In the genomic region with DNA sequence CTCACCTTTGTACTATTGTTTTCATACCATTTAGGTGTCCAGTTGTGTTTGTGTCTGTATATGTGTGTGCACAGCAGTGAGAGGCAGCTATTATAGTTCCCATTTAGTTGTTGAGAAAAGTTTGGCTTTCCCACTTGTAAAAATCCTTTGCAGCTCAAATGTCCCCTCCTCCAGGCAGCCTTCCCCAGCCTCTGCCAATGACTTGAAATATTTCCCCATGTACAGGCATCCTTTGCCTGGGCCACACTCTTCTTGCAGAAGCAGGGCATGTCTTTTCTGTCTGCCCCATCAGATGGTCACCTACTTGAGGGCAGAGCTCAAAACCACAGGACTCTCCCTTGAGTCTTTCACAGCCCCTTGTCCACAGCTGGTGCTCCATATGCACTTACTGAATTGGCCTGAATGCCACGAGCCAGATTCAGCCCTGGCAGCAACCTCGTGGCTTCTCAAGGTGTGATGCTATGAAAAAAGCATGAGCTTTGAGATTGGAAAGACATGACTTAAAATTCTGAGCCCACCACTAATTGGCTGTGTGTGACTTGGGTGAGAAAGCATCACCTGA, we compare ENCODE assay signal across 16 cellular contexts. TPM values are rescaled to one million over a fixed set of nuclear protein-coding genes. Genes with fewer than 3 reads are reported as not detected.
DNase-seq lines count a peak whose midpoint lies in the region; ATAC-seq and TF ChIP-seq lines count a peak whose summit lies in the region.
"Had no signal": no experiment of that assay in that cellular context is flagged by ENCODE, and none has a peak within 500 bp of the region (broad histone marks: within the 10 kb centered on the region; RNA-seq: fewer than 3 reads in every experiment).

No MANE protein-coding gene starts in this region.

- peaks cover 65% of the 10 kb centered on the region for H3K4me1 ChIP-seq in Panc1 (ENCODE audit: control insufficient read depth, insufficient read depth, low read length)
- H3K4me1 ChIP-seq in suprapubic skin: peaks cover 8% of the 10 kb centered on the region

- H3K27me3 Mint-ChIP-seq in activated T-helper 2 cell treated with anti-CD3 and anti-CD28 coated beads, Interferon-gamma antibody, Interleukin-2, Interleukin-4, amounts not matched to agents 10 μg/mL and 5 μg/mL and 100 μg/mL, durations not matched to agents 14 hours and 24 hours and 36 hours (ENCODE audit: low read depth): peaks cover 31% of the 10 kb centered on the region

- TF ChIP-seq EP300 in suprapubic skin (IDR thresholded peaks at IDR 0.05): no peak

- TF ChIP-seq CTCF in Panc1 (IDR thresholded peaks at IDR 0.05) (no peak), suprapubic skin (IDR thresholded peaks at IDR 0.05) (no peak)

- in situ Hi-C loops in Panc1 (cut with HindIII; ENCODE audit: low pct_unique_long_range_greater_than_20kb, low sequenced_read_pairs): no loop called here

- no peak overlapping the region for H3K4me3 Mint-ChIP-seq in activated T-helper 2 cell treated with anti-CD3 and anti-CD28 coated beads, Interferon-gamma antibody, Interleukin-2, Interleukin-4, amounts not matched to agents 10 μg/mL and 5 μg/mL and 100 μg/mL, durations not matched to agents 14 hours and 24 hours and 36 hours (ENCODE audit: low read depth)
- H3K4me3 Mint-ChIP-seq: CD14-positive monocyte had no signal

- peaks cover 19% of the 10 kb centered on the region for H3K4me1 Mint-ChIP-seq in activated T-helper 2 cell treated with anti-CD3 and anti-CD28 coated beads, Interferon-gamma antibody, Interleukin-2, Interleukin-4, amounts not matched to agents 10 μg/mL and 5 μg/mL and 100 μg/mL, durations not matched to agents 14 hours and 24 hours and 36 hours (ENCODE audit: low read depth)

- H3K36me3 ChIP-seq in Panc1 (ENCODE audit: control insufficient read depth, insufficient read depth, low read length) (no peaks in the 10 kb centered on the region), suprapubic skin (no peaks in the 10 kb centered on the region)
- H3K36me3 ChIP-seq: SJSA1 had no signal

- POLR2A ChIA-PET in Panc1 (lab: Charles Lee): interaction anchor here (1.7 kb wide), 1 partner anchor 36 kb away, joined by 4 read pairs; no protein-coding TSS in a partner anchor

- peak overlapping the region; percentile 40 for H3K27ac ChIP-seq in Panc1 (ENCODE audit: low read length)
- no peak overlapping the region for H3K27ac ChIP-seq in suprapubic skin
- H3K27ac ChIP-seq: HL-60, RWPE1, SJSA1 had no signal

- ATAC-seq in Panc1: no peak
- no peak for ATAC-seq in GM18498 (IDR thresholded peaks at IDR 0.05; ENCODE audit: unreplicated experiment)
- ATAC-seq in left cardiac atrium: no peak

- CTCF ChIA-PET in Panc1 (lab: Charles Lee): no interaction called here

- H3K36me3 Mint-ChIP-seq in activated T-helper 2 cell treated with anti-CD3 and anti-CD28 coated beads, Interferon-gamma antibody, Interleukin-2, Interleukin-4, amounts not matched to agents 10 μg/mL and 5 μg/mL and 100 μg/mL, durations not matched to agents 14 hours and 24 hours and 36 hours (ENCODE audit: low read depth): no peaks in the 10 kb centered on the region
- H3K36me3 Mint-ChIP-seq: CD14-positive monocyte had no signal

- BruUV-seq in Panc1 (replicated peaks; lab: Mats Ljungman, UMichigan): no TSS peak

- H3K9me3 ChIP-seq in Panc1 (ENCODE audit: control insufficient read depth, insufficient read depth, low read depth, low read length): no peaks in the 10 kb centered on the region
- H3K9me3 ChIP-seq in suprapubic skin: no peaks in the 10 kb centered on the region
- H3K9me3 ChIP-seq: SJSA1 had no signal

- no peak overlapping the region for H3K27ac Mint-ChIP-seq in activated T-helper 2 cell treated with anti-CD3 and anti-CD28 coated beads, Interferon-gamma antibody, Interleukin-2, Interleukin-4, amounts not matched to agents 10 μg/mL and 5 μg/mL and 100 μg/mL, durations not matched to agents 14 hours and 24 hours and 36 hours
- H3K27ac Mint-ChIP-seq: CD14-positive monocyte had no signal

- WGBS in suprapubic skin: 88% methylated on average over 2 of the region's 2 CpGs

- H3K27me3 ChIP-seq in Panc1 (ENCODE audit: control insufficient read depth, insufficient read depth, low read length): no peaks in the 10 kb centered on the region
- H3K27me3 ChIP-seq in suprapubic skin: no peaks in the 10 kb centered on the region
- H3K27me3 ChIP-seq: SJSA1 had no signal

- no peak for DNase-seq in Panc1 (ENCODE audit: low read depth, low spot score)
- DNase-seq in activated T-helper 2 cell treated with anti-CD3 and anti-CD28 coated beads, Interferon-gamma antibody, Interleukin-2, Interleukin-4, amounts not matched to agents 10 μg/mL and 5 μg/mL and 100 μg/mL, durations not matched to agents 14 hours and 24 hours and 36 hours (ENCODE audit: low spot score): peak; percentile 4
- DNase-seq in myocyte (ENCODE audit: low read depth): peak; percentile 60
- DNase-seq in suprapubic skin (ENCODE audit: low spot score in 2 of 2): peak; percentile 16 to 28
- DNase-seq in NAMALWA (ENCODE audit: low spot score): no peak
- DNase-seq in left cardiac atrium: no peak
- DNase-seq: COR-L47; H7; NCI-H187; NCI-H526 treated with DMSO at 0.1 percent for 48 hours; NK-92 treated with Interleukin-12 subunit alpha and Interleukin-12 subunit beta, amount 100 ng/mL, for 24 hours had no signal

- intact Hi-C loops in Panc1 (cut with micrococcal nuclease; ENCODE audit: unreplicated experiment) (no loop called here), left cardiac atrium (cut with DNase I) (no loop called here)
- intact Hi-C loops in activated T-helper 2 cell treated with anti-CD3 and anti-CD28 coated beads, Interferon-gamma antibody, Interleukin-2, Interleukin-4, amounts not matched to agents 10 μg/mL and 5 μg/mL and 100 μg/mL, durations not matched to agents 14 hours and 24 hours and 36 hours (cut with micrococcal nuclease): no loop called here

- no peak overlapping the region for H3K4me3 ChIP-seq in Panc1 (ENCODE audit: low read depth in 2 of 2, low read length in 2 of 2)
- H3K4me3 ChIP-seq in suprapubic skin: no peak overlapping the region
- H3K4me3 ChIP-seq: SJSA1 had no signal

- no peak for TF ChIP-seq POLR2A in suprapubic skin (IDR thresholded peaks at IDR 0.05)

- no peaks in the 10 kb centered on the region for H3K9me3 Mint-ChIP-seq in activated T-helper 2 cell treated with anti-CD3 and anti-CD28 coated beads, Interferon-gamma antibody, Interleukin-2, Interleukin-4, amounts not matched to agents 10 μg/mL and 5 μg/mL and 100 μg/mL, durations not matched to agents 14 hours and 24 hours and 36 hours
- H3K9me3 Mint-ChIP-seq: CD14-positive monocyte had no signal

RNA-seq across cellular contexts. Expression of a gene that starts 39.3 kb away (rescaled TPM):
- total RNA-seq in Panc1 (2021; ENCODE audit: unreplicated experiment) (69.8 TPM), myocyte (not detected in 2 replicates), suprapubic skin (10 to 100 TPM in 3 of 4 donors, 1 to 10 TPM in 1; 9.9 to 25.6 (median 15.8) TPM), left cardiac atrium (1 to 10 TPM in 1 of 2 donors, under 1 TPM in 1; 0.16 to 2.9 TPM)
- 49.0 TPM for polyA plus RNA-seq in Panc1 (2012; ENCODE audit: insufficient read length)
- total RNA-seq in activated T-helper 2 cell treated with anti-CD3 and anti-CD28 coated beads, Interferon-gamma antibody, Interleukin-2, Interleukin-4, amounts not matched to agents 10 μg/mL and 5 μg/mL and 100 μg/mL, durations not matched to agents 14 hours and 24 hours and 36 hours: 0.09 TPM in 1 of 2 replicates, not detected in the other
- polyA plus RNA-seq in myocyte (2012): 2.5 TPM
- polyA plus RNA-seq: CD14-positive monocyte had no signal

Comparison
In these comparisons a context has a peak if more than half of its experiments do, and no peak if none do; other contexts are left out.
1. DNase-seq: peak in activated T-helper 2 cell treated with anti-CD3 and anti-CD28 coated beads, Interferon-gamma antibody, Interleukin-2, Interleukin-4, amounts not matched to agents 10 μg/mL and 5 μg/mL and 100 μg/mL, durations not matched to agents 14 hours and 24 hours and 36 hours (single experiment), myocyte (single experiment) and suprapubic skin (2 of 2); none in Panc1 (single experiment), NAMALWA (single experiment) and left cardiac atrium (single experiment).